ENCODE assay signal across 1 cellular context in genomic region chr17:69326302-69327059, GRCh38.
TF ChIP-seq lines count a peak whose summit lies in the region.

No MANE protein-coding gene starts in this region.

TF ChIP-seq in HEK293, 187 proteins besides CTCF, POLR2A, EP300 and RAD21 (continued from another document and continues in another):
- TF ChIP-seq KLF10 (tag by site-specific recombination; IDR thresholded peaks at IDR 0.05) (0 out of 2 replicates have a peak, but pooled peaks have one; percentile 7), ZNF366 (tag by site-specific recombination; conservative IDR thresholded peaks at IDR 0.05) (peak; percentile 58), ZNF664 (tag by site-specific recombination; IDR thresholded peaks at IDR 0.05) (no peak), TSHZ1 (tag by site-specific recombination; IDR thresholded peaks at IDR 0.05; ENCODE audit: borderline replicate concordance) (0 out of 2 replicates have a peak, but pooled peaks have one; percentile 12), ZNF639 (tag by site-specific recombination; IDR thresholded peaks at IDR 0.05) (no peak), ZNF140 (tag by site-specific recombination; IDR thresholded peaks at IDR 0.05) (no peak), ZNF654 (tag by site-specific recombination; IDR thresholded peaks at IDR 0.05; ENCODE audit: low read depth) (no peak), IKZF3 (tag by site-specific recombination; IDR thresholded peaks at IDR 0.05) (no peak; the same call in none of the 2 replicates), ZNF658 (tag by site-specific recombination; IDR thresholded peaks at IDR 0.05) (no peak), ZNF521 (tag by site-specific recombination; IDR thresholded peaks at IDR 0.05) (no peak), ZBTB48 (tag by site-specific recombination; IDR thresholded peaks at IDR 0.05) (no peak; the same call in none of the 2 replicates), ZNF114 (tag by site-specific recombination; IDR thresholded peaks at IDR 0.05) (no peak), ZNF701 (tag by site-specific recombination; IDR thresholded peaks at IDR 0.05) (no peak), ZEB2 (tag by site-specific recombination; IDR thresholded peaks at IDR 0.05) (peak; percentile 67), HOXC10 (CRISPR knock-in tag; IDR thresholded peaks at IDR 0.05) (no peak), ZNF544 (tag by site-specific recombination; IDR thresholded peaks at IDR 0.05) (no peak), ZSCAN18 (tag by site-specific recombination; IDR thresholded peaks at IDR 0.05) (no peak), HOXD13 (CRISPR knock-in tag; IDR thresholded peaks at IDR 0.05; ENCODE audit: borderline replicate concordance) (no peak), ZBTB6 (tag by site-specific recombination; IDR thresholded peaks at IDR 0.05) (no peak; the same call in 1 of the 2 replicates), ZNF449 (tag by site-specific recombination; IDR thresholded peaks at IDR 0.05) (peak; percentile 30), ZNF830 (tag by site-specific recombination; IDR thresholded peaks at IDR 0.05; ENCODE audit: low read depth) (no peak), FEZF1 (tag by site-specific recombination; IDR thresholded peaks at IDR 0.05) (no peak), MEIS1 (CRISPR knock-in tag; IDR thresholded peaks at IDR 0.05; ENCODE audit: borderline replicate concordance) (no peak), ZNF169 (tag by site-specific recombination; IDR thresholded peaks at IDR 0.05) (no peak), ZNF138 (tag by site-specific recombination; IDR thresholded peaks at IDR 0.05; ENCODE audit: borderline replicate concordance) (no peak), REPIN1 (tag by site-specific recombination; IDR thresholded peaks at IDR 0.05; ENCODE audit: low read depth) (peak; percentile 77; the same call in 1 of the 2 replicates), ZNF623 (tag by site-specific recombination; IDR thresholded peaks at IDR 0.05) (no peak), KLF17 (tag by site-specific recombination; IDR thresholded peaks at IDR 0.05) (no peak), ZSCAN16 (tag by site-specific recombination; IDR thresholded peaks at IDR 0.05) (no peak), PRDM1 (tag by site-specific recombination; IDR thresholded peaks at IDR 0.05) (no peak), ZNF510 (tag by site-specific recombination; IDR thresholded peaks at IDR 0.05; ENCODE audit: insufficient replicate concordance) (no peak), ZNF518A (tag by site-specific recombination; conservative IDR thresholded peaks at IDR 0.05; ENCODE audit: low read depth) (no peak), REST (tag by site-specific recombination; IDR thresholded peaks at IDR 0.05) (0 out of 2 replicates have a peak, but pooled peaks have one; percentile 11), ZNF274 (IDR thresholded peaks at IDR 0.05; ENCODE audit: low read length) (no peak), ZNF274 (tag by site-specific recombination; IDR thresholded peaks at IDR 0.05; ENCODE audit: borderline replicate concordance) (no peak), ZNF473 (tag by site-specific recombination; IDR thresholded peaks at IDR 0.05) (no peak), ZNF404 (tag by site-specific recombination; IDR thresholded peaks at IDR 0.05) (no peak), ZNF37A (tag by site-specific recombination; IDR thresholded peaks at IDR 0.05) (no peak), WT1 (tag by site-specific recombination; IDR thresholded peaks at IDR 0.05) (0 out of 2 replicates have a peak, but pooled peaks have one; percentile 41), ZNF133 (tag by site-specific recombination; IDR thresholded peaks at IDR 0.05) (no peak), ZFP69B (tag by site-specific recombination; IDR thresholded peaks at IDR 0.05) (no peak)
